Comparison of ENCODE assay signal across 14 cellular contexts in the genomic region with DNA sequence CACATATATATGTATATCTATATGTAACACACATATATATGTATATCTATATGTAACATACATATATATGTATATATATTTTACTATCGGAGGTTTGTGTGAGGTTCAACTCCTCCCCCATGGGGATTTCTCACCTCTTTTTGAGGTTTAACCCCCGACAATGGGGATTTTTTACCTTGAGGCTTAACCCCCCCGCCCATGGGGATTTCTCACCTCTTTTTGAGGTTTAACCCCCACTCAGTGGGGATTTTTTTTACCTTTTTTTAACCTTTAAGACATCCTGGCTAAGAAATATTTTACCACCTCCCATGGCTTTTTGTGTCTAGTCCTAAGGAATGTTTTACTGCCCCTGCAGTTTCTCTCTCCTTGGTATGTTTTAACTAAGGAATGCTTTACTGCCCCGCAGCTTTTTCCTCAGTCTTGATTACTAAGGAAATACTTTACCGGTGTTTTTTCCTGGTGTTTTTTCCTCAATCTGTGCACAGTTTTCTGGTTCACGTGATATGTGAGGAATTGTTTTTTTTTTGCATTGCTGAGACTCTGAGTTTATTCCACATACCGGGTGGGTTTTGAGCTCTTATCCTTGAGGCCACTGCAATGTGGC.
DNase-seq lines count a peak whose midpoint lies in the region; ATAC-seq and TF ChIP-seq lines count a peak whose summit lies in the region.
"Had no signal": no experiment of that assay in that cellular context is flagged by ENCODE, and none has a peak within 500 bp of the region (broad histone marks: within the 10 kb centered on the region; RNA-seq: fewer than 3 reads in every experiment).

No MANE protein-coding gene starts in this region.

- peaks cover 27% of the 10 kb centered on the region for H3K4me1 Mint-ChIP-seq in activated CD4-positive, alpha-beta T cell treated with anti-CD3 and anti-CD28 coated beads, Interleukin-2, amount 10 ng/mL, durations not matched to agents 24 days and 14 days
- H3K4me1 Mint-ChIP-seq in activated naive CD8-positive, alpha-beta T cell treated with anti-CD3 and anti-CD28 coated beads, Interleukin-2, amount 50 U/mL, for 24 hours = peaks cover 24% of the 10 kb centered on the region
- H3K4me1 Mint-ChIP-seq: neural progenitor cell had no signal

- peaks cover 20% of the 10 kb centered on the region for H3K9me3 Mint-ChIP-seq in activated CD4-positive, alpha-beta T cell treated with anti-CD3 and anti-CD28 coated beads, Interleukin-2, amount 10 ng/mL, durations not matched to agents 24 days and 14 days
- peaks cover 4% of the 10 kb centered on the region for H3K9me3 Mint-ChIP-seq in activated naive CD8-positive, alpha-beta T cell treated with anti-CD3 and anti-CD28 coated beads, Interleukin-2, amount 50 U/mL, for 24 hours
- H3K9me3 Mint-ChIP-seq: neural progenitor cell had no signal

- H3K36me3 Mint-ChIP-seq in activated CD4-positive, alpha-beta T cell treated with anti-CD3 and anti-CD28 coated beads, Interleukin-2, amount 10 ng/mL, durations not matched to agents 24 days and 14 days (ENCODE audit: low read depth) = peaks cover 6% of the 10 kb centered on the region
- no peaks in the 10 kb centered on the region for H3K36me3 Mint-ChIP-seq in activated naive CD8-positive, alpha-beta T cell treated with anti-CD3 and anti-CD28 coated beads, Interleukin-2, amount 50 U/mL, for 24 hours (ENCODE audit: low read depth)
- H3K36me3 Mint-ChIP-seq: neural progenitor cell had no signal

- intact Hi-C loops in activated CD4-positive, alpha-beta T cell treated with anti-CD3 and anti-CD28 coated beads, Interleukin-2, amount 10 ng/mL, durations not matched to agents 24 days and 14 days (cut with micrococcal nuclease) = no loop called here

- ATAC-seq in activated naive CD8-positive, alpha-beta T cell treated with anti-CD3 and anti-CD28 coated beads, Interleukin-2, amount 50 U/mL, for 24 hours = peak; percentile 68
- no peak for ATAC-seq in HG03571 (IDR thresholded peaks at IDR 0.05; ENCODE audit: unreplicated experiment)
- ATAC-seq: esophagus mucosa had no signal

- DNase-seq in activated CD4-positive, alpha-beta T cell treated with anti-CD3 and anti-CD28 coated beads, Interleukin-2, amount 10 ng/mL, durations not matched to agents 24 days and 14 days = peak; percentile 90
- peak; percentile 66 for DNase-seq in activated naive CD8-positive, alpha-beta T cell treated with anti-CD3 and anti-CD28 coated beads, Interleukin-2, amount 50 U/mL, for 24 hours
- peak; percentile 16 for DNase-seq in stimulated activated CD4-positive, alpha-beta T cell treated with anti-CD3 and anti-CD28 coated beads, Interleukin-1b, Interleukin-23, amount 100 ng/mL, for 48 hours
- DNase-seq in OCI-M1 (lab: John Stamatoyannopoulos, UW) = no peak
- no peak for DNase-seq in erythroblast (lab: John Stamatoyannopoulos, UW)
- no peak for DNase-seq in DMS 273 treated with DMSO at 0.1 percent for 48 hours (lab: John Stamatoyannopoulos, UW)
- DNase-seq: BE2C, NCI-H1417 had no signal

- peak overlapping the region; percentile 57 for H3K4me3 Mint-ChIP-seq in activated CD4-positive, alpha-beta T cell treated with anti-CD3 and anti-CD28 coated beads, Interleukin-2, amount 10 ng/mL, durations not matched to agents 24 days and 14 days
- peak overlapping the region; percentile 60 for H3K4me3 Mint-ChIP-seq in activated naive CD8-positive, alpha-beta T cell treated with anti-CD3 and anti-CD28 coated beads, Interleukin-2, amount 50 U/mL, for 24 hours
- H3K4me3 Mint-ChIP-seq: brain, neural progenitor cell had no signal

- TF ChIP-seq POLR2A in erythroblast (IDR thresholded peaks at IDR 0.05; ENCODE audit: low read length) = no peak

- H3K27me3 Mint-ChIP-seq in activated CD4-positive, alpha-beta T cell treated with anti-CD3 and anti-CD28 coated beads, Interleukin-2, amount 10 ng/mL, durations not matched to agents 24 days and 14 days = peaks cover 7% of the 10 kb centered on the region
- peaks cover 36% of the 10 kb centered on the region for H3K27me3 Mint-ChIP-seq in activated naive CD8-positive, alpha-beta T cell treated with anti-CD3 and anti-CD28 coated beads, Interleukin-2, amount 50 U/mL, for 24 hours
- H3K27me3 Mint-ChIP-seq: brain had no signal

- H3K27ac Mint-ChIP-seq in activated CD4-positive, alpha-beta T cell treated with anti-CD3 and anti-CD28 coated beads, Interleukin-2, amount 10 ng/mL, durations not matched to agents 24 days and 14 days = peak overlapping the region; percentile 45
- peak overlapping the region; percentile 46 for H3K27ac Mint-ChIP-seq in activated naive CD8-positive, alpha-beta T cell treated with anti-CD3 and anti-CD28 coated beads, Interleukin-2, amount 50 U/mL, for 24 hours
- H3K27ac Mint-ChIP-seq: brain, neural progenitor cell had no signal

- H3K4me3 ChIP-seq in GM08714 (ENCODE audit: low read length) = peak overlapping the region; percentile 24; the same call in 1 of the 2 replicates
- H3K4me3 ChIP-seq: neural progenitor cell, vagina had no signal

Comparison
In these comparisons a context has a peak if more than half of its experiments do, and no peak if none do; other contexts are left out.
1. DNase-seq: peak in activated CD4-positive, alpha-beta T cell treated with anti-CD3 and anti-CD28 coated beads, Interleukin-2, amount 10 ng/mL, durations not matched to agents 24 days and 14 days (single experiment), activated naive CD8-positive, alpha-beta T cell treated with anti-CD3 and anti-CD28 coated beads, Interleukin-2, amount 50 U/mL, for 24 hours (single experiment) and stimulated activated CD4-positive, alpha-beta T cell treated with anti-CD3 and anti-CD28 coated beads, Interleukin-1b, Interleukin-23, amount 100 ng/mL, for 48 hours (single experiment); none in OCI-M1 (single experiment), erythroblast (0 of 2) and DMS 273 treated with DMSO at 0.1 percent for 48 hours (single experiment).